1 cellular context compared by ENCODE assay signal in genomic region chr14:77033622-77034521, GRCh38.
TF ChIP-seq lines count a peak whose summit lies in the region.

No MANE protein-coding gene starts in this region.

TF ChIP-seq in HepG2, 621 proteins besides CTCF, POLR2A, EP300 and RAD21 (continued from another document and continues in another):
- TF ChIP-seq, protein P1, sequence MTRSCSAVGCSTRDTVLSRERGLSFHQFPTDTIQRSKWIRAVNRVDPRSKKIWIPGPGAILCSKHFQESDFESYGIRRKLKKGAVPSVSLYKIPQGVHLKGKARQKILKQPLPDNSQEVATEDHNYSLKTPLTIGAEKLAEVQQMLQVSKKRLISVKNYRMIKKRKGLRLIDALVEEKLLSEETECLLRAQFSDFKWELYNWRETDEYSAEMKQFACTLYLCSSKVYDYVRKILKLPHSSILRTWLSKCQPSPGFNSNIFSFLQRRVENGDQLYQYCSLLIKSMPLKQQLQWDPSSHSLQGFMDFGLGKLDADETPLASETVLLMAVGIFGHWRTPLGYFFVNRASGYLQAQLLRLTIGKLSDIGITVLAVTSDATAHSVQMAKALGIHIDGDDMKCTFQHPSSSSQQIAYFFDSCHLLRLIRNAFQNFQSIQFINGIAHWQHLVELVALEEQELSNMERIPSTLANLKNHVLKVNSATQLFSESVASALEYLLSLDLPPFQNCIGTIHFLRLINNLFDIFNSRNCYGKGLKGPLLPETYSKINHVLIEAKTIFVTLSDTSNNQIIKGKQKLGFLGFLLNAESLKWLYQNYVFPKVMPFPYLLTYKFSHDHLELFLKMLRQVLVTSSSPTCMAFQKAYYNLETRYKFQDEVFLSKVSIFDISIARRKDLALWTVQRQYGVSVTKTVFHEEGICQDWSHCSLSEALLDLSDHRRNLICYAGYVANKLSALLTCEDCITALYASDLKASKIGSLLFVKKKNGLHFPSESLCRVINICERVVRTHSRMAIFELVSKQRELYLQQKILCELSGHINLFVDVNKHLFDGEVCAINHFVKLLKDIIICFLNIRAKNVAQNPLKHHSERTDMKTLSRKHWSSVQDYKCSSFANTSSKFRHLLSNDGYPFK (CRISPR knock-in tag; IDR thresholded peaks at IDR 0.05; ENCODE audit: borderline replicate concordance), result no peak
- TF ChIP-seq E2F1 (CRISPR knock-in tag; IDR thresholded peaks at IDR 0.05) (0 out of 2 replicates have a peak, but pooled peaks have one; percentile 39), TCF7 (IDR thresholded peaks at IDR 0.05; ENCODE audit: low read depth) (peak; percentile 53), ZNF841 (CRISPR knock-in tag; IDR thresholded peaks at IDR 0.05; ENCODE audit: borderline replicate concordance) (no peak), RNF2 (conservative IDR thresholded peaks at IDR 0.05; ENCODE audit: low read depth) (no peak), ZNF33A (CRISPR knock-in tag; IDR thresholded peaks at IDR 0.05; ENCODE audit: borderline replicate concordance) (no peak), PTBP1 (IDR thresholded peaks at IDR 0.05; ENCODE audit: low read depth, low read length, poor library complexity, severe bottlenecking) (no peak), ZNF891 (CRISPR knock-in tag; IDR thresholded peaks at IDR 0.05) (no peak), JUND (CRISPR knock-in tag; IDR thresholded peaks at IDR 0.05) (no peak), ZC3H13 (CRISPR knock-in tag; IDR thresholded peaks at IDR 0.05) (no peak), ZNF274 (CRISPR knock-in tag; IDR thresholded peaks at IDR 0.05) (no peak), LCORL (IDR thresholded peaks at IDR 0.05) (peak; percentile 84), LCORL (CRISPR knock-in tag; IDR thresholded peaks at IDR 0.05) (peak; percentile 97), GATA4 (IDR thresholded peaks at IDR 0.05; ENCODE audit: borderline replicate concordance, low read depth) (peak; percentile 7; the same call in 1 of the 2 replicates), TBL1XR1 (IDR thresholded peaks at IDR 0.05; ENCODE audit: borderline replicate concordance, low read length, partially characterized antibody) (no peak), ZNF263 (CRISPR knock-in tag; IDR thresholded peaks at IDR 0.05) (peak; percentile 61), PCBP2 (optimal IDR thresholded peaks at IDR 0.05; ENCODE audit: low read depth, low read length, poor library complexity, severe bottlenecking) (no peak), ZNF513 (CRISPR knock-in tag; conservative IDR thresholded peaks at IDR 0.05) (no peak; the same call in 1 of the 2 replicates), ZNF138 (CRISPR knock-in tag; IDR thresholded peaks at IDR 0.05; ENCODE audit: low read depth) (no peak), DRAP1 (CRISPR knock-in tag; IDR thresholded peaks at IDR 0.05) (no peak), ZBTB20 (CRISPR knock-in tag; IDR thresholded peaks at IDR 0.05; ENCODE audit: borderline replicate concordance, low read depth) (no peak), ZNF761 (CRISPR knock-in tag; conservative IDR thresholded peaks at IDR 0.05) (no peak), SNRNP70 (IDR thresholded peaks at IDR 0.05; ENCODE audit: low read depth, low read length) (no peak), THYN1 (CRISPR knock-in tag; IDR thresholded peaks at IDR 0.05; ENCODE audit: borderline replicate concordance, low read depth) (no peak), HHEX (CRISPR knock-in tag; IDR thresholded peaks at IDR 0.05) (peak; percentile 84), ZNF34 (CRISPR knock-in tag; IDR thresholded peaks at IDR 0.05; ENCODE audit: borderline replicate concordance) (no peak), ELK4 (CRISPR knock-in tag; IDR thresholded peaks at IDR 0.05; ENCODE audit: borderline replicate concordance) (no peak), ZNF576 (CRISPR knock-in tag; IDR thresholded peaks at IDR 0.05) (no peak; the same call in 1 of the 2 replicates), SOX5 (CRISPR knock-in tag; IDR thresholded peaks at IDR 0.05; ENCODE audit: borderline replicate concordance) (peak; percentile 76; the same call in 1 of the 2 replicates), ATF7 (IDR thresholded peaks at IDR 0.05) (no peak), ATF7 (CRISPR knock-in tag; IDR thresholded peaks at IDR 0.05) (no peak), MED1 (CRISPR knock-in tag; IDR thresholded peaks at IDR 0.05) (no peak; the same call in none of the 2 replicates)
- TF ChIP-seq, protein P2, sequence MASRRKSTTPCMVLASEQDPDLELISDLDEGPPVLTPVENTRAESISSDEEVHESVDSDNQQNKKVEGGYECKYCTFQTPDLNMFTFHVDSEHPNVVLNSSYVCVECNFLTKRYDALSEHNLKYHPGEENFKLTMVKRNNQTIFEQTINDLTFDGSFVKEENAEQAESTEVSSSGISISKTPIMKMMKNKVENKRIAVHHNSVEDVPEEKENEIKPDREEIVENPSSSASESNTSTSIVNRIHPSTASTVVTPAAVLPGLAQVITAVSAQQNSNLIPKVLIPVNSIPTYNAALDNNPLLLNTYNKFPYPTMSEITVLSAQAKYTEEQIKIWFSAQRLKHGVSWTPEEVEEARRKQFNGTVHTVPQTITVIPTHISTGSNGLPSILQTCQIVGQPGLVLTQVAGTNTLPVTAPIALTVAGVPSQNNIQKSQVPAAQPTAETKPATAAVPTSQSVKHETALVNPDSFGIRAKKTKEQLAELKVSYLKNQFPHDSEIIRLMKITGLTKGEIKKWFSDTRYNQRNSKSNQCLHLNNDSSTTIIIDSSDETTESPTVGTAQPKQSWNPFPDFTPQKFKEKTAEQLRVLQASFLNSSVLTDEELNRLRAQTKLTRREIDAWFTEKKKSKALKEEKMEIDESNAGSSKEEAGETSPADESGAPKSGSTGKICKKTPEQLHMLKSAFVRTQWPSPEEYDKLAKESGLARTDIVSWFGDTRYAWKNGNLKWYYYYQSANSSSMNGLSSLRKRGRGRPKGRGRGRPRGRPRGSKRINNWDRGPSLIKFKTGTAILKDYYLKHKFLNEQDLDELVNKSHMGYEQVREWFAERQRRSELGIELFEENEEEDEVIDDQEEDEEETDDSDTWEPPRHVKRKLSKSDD (CRISPR knock-in tag; IDR thresholded peaks at IDR 0.05; ENCODE audit: low read depth), result no peak
- TF ChIP-seq, protein P3, sequence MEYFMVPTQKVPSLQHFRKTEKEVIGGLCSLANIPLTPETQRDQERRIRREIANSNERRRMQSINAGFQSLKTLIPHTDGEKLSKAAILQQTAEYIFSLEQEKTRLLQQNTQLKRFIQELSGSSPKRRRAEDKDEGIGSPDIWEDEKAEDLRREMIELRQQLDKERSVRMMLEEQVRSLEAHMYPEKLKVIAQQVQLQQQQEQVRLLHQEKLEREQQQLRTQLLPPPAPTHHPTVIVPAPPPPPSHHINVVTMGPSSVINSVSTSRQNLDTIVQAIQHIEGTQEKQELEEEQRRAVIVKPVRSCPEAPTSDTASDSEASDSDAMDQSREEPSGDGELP (IDR thresholded peaks at IDR 0.05; ENCODE audit: borderline replicate concordance, low read depth), result peak; percentile 100
- TF ChIP-seq, protein P4, sequence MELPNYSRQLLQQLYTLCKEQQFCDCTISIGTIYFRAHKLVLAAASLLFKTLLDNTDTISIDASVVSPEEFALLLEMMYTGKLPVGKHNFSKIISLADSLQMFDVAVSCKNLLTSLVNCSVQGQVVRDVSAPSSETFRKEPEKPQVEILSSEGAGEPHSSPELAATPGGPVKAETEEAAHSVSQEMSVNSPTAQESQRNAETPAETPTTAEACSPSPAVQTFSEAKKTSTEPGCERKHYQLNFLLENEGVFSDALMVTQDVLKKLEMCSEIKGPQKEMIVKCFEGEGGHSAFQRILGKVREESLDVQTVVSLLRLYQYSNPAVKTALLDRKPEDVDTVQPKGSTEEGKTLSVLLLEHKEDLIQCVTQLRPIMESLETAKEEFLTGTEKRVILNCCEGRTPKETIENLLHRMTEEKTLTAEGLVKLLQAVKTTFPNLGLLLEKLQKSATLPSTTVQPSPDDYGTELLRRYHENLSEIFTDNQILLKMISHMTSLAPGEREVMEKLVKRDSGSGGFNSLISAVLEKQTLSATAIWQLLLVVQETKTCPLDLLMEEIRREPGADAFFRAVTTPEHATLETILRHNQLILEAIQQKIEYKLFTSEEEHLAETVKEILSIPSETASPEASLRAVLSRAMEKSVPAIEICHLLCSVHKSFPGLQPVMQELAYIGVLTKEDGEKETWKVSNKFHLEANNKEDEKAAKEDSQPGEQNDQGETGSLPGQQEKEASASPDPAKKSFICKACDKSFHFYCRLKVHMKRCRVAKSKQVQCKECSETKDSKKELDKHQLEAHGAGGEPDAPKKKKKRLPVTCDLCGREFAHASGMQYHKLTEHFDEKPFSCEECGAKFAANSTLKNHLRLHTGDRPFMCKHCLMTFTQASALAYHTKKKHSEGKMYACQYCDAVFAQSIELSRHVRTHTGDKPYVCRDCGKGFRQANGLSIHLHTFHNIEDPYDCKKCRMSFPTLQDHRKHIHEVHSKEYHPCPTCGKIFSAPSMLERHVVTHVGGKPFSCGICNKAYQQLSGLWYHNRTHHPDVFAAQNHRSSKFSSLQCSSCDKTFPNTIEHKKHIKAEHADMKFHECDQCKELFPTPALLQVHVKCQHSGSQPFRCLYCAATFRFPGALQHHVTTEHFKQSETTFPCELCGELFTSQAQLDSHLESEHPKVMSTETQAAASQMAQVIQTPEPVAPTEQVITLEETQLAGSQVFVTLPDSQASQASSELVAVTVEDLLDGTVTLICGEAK (IDR thresholded peaks at IDR 0.05), result no peak
- TF ChIP-seq, protein P4 (CRISPR knock-in tag; IDR thresholded peaks at IDR 0.05), result no peak; the same call in 1 of the 2 replicates
